ENCODE assay signal across 7 cellular contexts in the genomic region with DNA sequence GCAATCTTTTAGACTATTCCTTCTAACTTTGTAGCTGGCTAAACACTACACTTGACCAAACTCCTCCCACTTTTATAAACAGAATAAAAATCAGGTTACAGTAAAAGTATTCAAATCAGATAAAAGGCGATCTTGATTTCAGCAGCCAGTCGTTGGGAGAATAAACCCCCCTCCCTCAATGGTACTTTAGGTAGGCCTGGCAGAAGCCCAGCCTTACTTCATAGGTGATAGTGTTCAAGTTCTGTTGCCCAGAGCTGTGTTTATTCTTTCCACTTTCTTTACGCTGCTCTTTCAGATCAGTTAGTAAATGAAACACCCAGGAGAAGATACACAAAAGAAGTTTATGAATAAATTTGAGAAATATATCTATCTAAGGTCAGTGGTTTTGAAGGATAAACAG. TPM values are rescaled to one million over a fixed set of nuclear protein-coding genes. Genes with fewer than 3 reads are reported as not detected.
A peak's percentile ranks its signal among the peaks of the same experiment; 100 is the strongest.
DNase-seq lines count a peak whose midpoint lies in the region; ATAC-seq, FAIRE-seq and TF ChIP-seq lines count a peak whose summit lies in the region.
"Not testable (repeated sequence)": the region's sequence is repeated elsewhere in the genome, so short reads cannot be mapped to it uniquely, and the experiment has no call there.

No MANE protein-coding gene starts in this region.

- H3K4me2 ChIP-seq in A549; mesenchymal stem cell (ENCODE audit: low read length, poor library complexity, severe bottlenecking); parathyroid adenoma (ENCODE audit: low read length): not testable (repeated sequence)

- not testable (repeated sequence) for H3K14ac ChIP-seq in mesenchymal stem cell (ENCODE audit: low read length in 2 of 2)

- TF ChIP-seq CTCF in A549 (IDR thresholded peaks at IDR 0.05); HEK293 (tag by site-specific recombination; IDR thresholded peaks at IDR 0.05); choroid plexus epithelial cell (conservative IDR thresholded peaks at IDR 0.05; ENCODE audit: low read depth, low read length); left lung (IDR thresholded peaks at IDR 0.05); parathyroid adenoma (IDR thresholded peaks at IDR 0.05); upper lobe of left lung (IDR thresholded peaks at IDR 0.05): not testable (repeated sequence)

- not testable (repeated sequence) for H3K27me3 ChIP-seq in left lung; mesenchymal stem cell (ENCODE audit: control insufficient read depth in 1 of 2, insufficient read depth in 1 of 2, low read length in 2 of 2); parathyroid adenoma (ENCODE audit: control insufficient read depth, insufficient read depth, low read length); upper lobe of left lung

- H3K9me3 ChIP-seq in A549; HEK293 (ENCODE audit: control insufficient read depth, insufficient read depth, low read depth, low read length); left lung; mesenchymal stem cell (ENCODE audit: control insufficient read depth, low read length); parathyroid adenoma (ENCODE audit: control insufficient read depth, low read length); upper lobe of left lung: not testable (repeated sequence)

- not testable (repeated sequence) for H3K18ac ChIP-seq in mesenchymal stem cell (ENCODE audit: low read depth in 1 of 2, low read length in 2 of 2)

- WGBS in A549 (ENCODE audit: missing lambda C conversion rate): 59% methylated on average over 3 of the region's 3 CpGs
- WGBS in mesenchymal stem cell: 58% methylated on average over 2 of the region's 3 CpGs
- WGBS in upper lobe of left lung, 2 donors: 28 to 35% methylated on average over 3 of the region's 3 CpGs

- not testable (repeated sequence) for H3K4me3 ChIP-seq in A549; HEK293 (ENCODE audit: low read depth, low read length); choroid plexus epithelial cell (ENCODE audit: low read depth, low read length); left lung; mesenchymal stem cell (ENCODE audit: insufficient read depth in 1 of 2, low read depth in 1 of 2, low read length in 2 of 2); parathyroid adenoma (ENCODE audit: low read depth, low read length); upper lobe of left lung

- peak; percentile 59 for FAIRE-seq in A549 (lab: Jason Lieb, UNC)

- not testable (repeated sequence) for H2BK12ac ChIP-seq in mesenchymal stem cell (ENCODE audit: low read length in 2 of 2)

- not testable (repeated sequence) for H2BK120ac ChIP-seq in mesenchymal stem cell (ENCODE audit: low read depth, low read length)

- not testable (repeated sequence) for H3K23ac ChIP-seq in mesenchymal stem cell (ENCODE audit: low read length in 2 of 2)

- H3K27ac ChIP-seq in A549; HEK293 (ENCODE audit: extremely low read depth, low read depth, low read length); mesenchymal stem cell (ENCODE audit: low read length, poor library complexity, severe bottlenecking); parathyroid adenoma: not testable (repeated sequence)
- peak overlapping the region in 1 of 2 donors; percentile 18 for H3K27ac ChIP-seq in left lung
- peak overlapping the region in 3 of 4 donors; percentile 21 to 46 (median 44) for H3K27ac ChIP-seq in upper lobe of left lung

- H3K9ac ChIP-seq in mesenchymal stem cell (ENCODE audit: low read length); parathyroid adenoma: not testable (repeated sequence)

- TF ChIP-seq POLR2A in A549 (IDR thresholded peaks at IDR 0.05; ENCODE audit: low read length); upper lobe of left lung (IDR thresholded peaks at IDR 0.05): not testable (repeated sequence)

- H4K91ac ChIP-seq in mesenchymal stem cell (ENCODE audit: low read length): not testable (repeated sequence)

- ATAC-seq in A549; upper lobe of left lung (ENCODE audit: low FRiP score in 2 of 2): not testable (repeated sequence)
- peak; percentile 63 for ATAC-seq in left lung

- POLR2A ChIA-PET in A549 (lab: Yijun Ruan, JAX); HEK293 (lab: Yijun Ruan, JAX): not testable (repeated sequence)

- not testable (repeated sequence) for DNase-seq in A549 (ENCODE audit: low read depth in 1 of 2, low spot score in 1 of 2); left lung; mesenchymal stem cell; upper lobe of left lung
- peak; percentile 13 for DNase-seq in choroid plexus epithelial cell (ENCODE audit: low read depth)

- not testable (repeated sequence) for TF ChIP-seq EP300 in A549 (IDR thresholded peaks at IDR 0.05); upper lobe of left lung (IDR thresholded peaks at IDR 0.05)

- H3K79me2 ChIP-seq in parathyroid adenoma: not testable (repeated sequence)

- TF ChIP-seq RAD21 in A549 (conservative IDR thresholded peaks at IDR 0.05 in 1 of 2, IDR thresholded peaks at IDR 0.05 in 1 of 2): not testable (repeated sequence)

- H2BK5ac ChIP-seq in mesenchymal stem cell (ENCODE audit: low read depth, low read length, poor library complexity, severe bottlenecking): not testable (repeated sequence)

- H2BK15ac ChIP-seq in mesenchymal stem cell (ENCODE audit: low read depth, poor library complexity, severe bottlenecking): not testable (repeated sequence)

- intact Hi-C loops in left lung (cut with DNase I): not testable (repeated sequence)

- H2AK5ac ChIP-seq in mesenchymal stem cell (ENCODE audit: low read length, severe bottlenecking): not testable (repeated sequence)

- H3K79me1 ChIP-seq in mesenchymal stem cell (replicated peaks; ENCODE audit: low read length, poor library complexity, severe bottlenecking): not testable (repeated sequence)

- CTCF ChIA-PET in A549 (lab: Yijun Ruan, JAX): interaction anchor here (0.7 to 0.8 kb wide), 2 partner anchors 15 to 44 kb away, joined by 3 to 4 read pairs; no protein-coding TSS in a partner anchor
- CTCF ChIA-PET in HEK293 (lab: Yijun Ruan, JAX): interaction anchor here (0.6 kb wide), 2 partner anchors 472 to 646 kb away, joined by 4 read pairs; no protein-coding TSS in a partner anchor

- H3K4me1 ChIP-seq in A549; HEK293 (ENCODE audit: control insufficient read depth, insufficient read depth, low read length); mesenchymal stem cell (ENCODE audit: control insufficient read depth, insufficient read depth, low read depth, low read length); parathyroid adenoma: not testable (repeated sequence)
- H3K4me1 ChIP-seq in left lung (peaks cover 0 to 14% of the 10 kb centered on the region in 2 donors), upper lobe of left lung (peaks cover 7 to 22% (median 18%) of the 10 kb centered on the region in 4 donors)

- not testable (repeated sequence) for H4K8ac ChIP-seq in mesenchymal stem cell (ENCODE audit: low read length)

- H3K4ac ChIP-seq in mesenchymal stem cell (ENCODE audit: low read depth in 1 of 2, low read length in 2 of 2): not testable (repeated sequence)

- H2AFZ ChIP-seq in mesenchymal stem cell (ENCODE audit: low read depth, low read length): peak overlapping the region; percentile 1
- H2AFZ ChIP-seq in parathyroid adenoma: peak overlapping the region; percentile 38

- H3K36me3 ChIP-seq in HEK293 (ENCODE audit: control insufficient read depth in 2 of 2, insufficient read depth in 1 of 2, low read length in 2 of 2); left lung; mesenchymal stem cell (ENCODE audit: control insufficient read depth in 1 of 2, insufficient read depth in 2 of 2, low read depth in 1 of 2, low read length in 2 of 2); parathyroid adenoma (ENCODE audit: control insufficient read depth, insufficient read depth, low read length); upper lobe of left lung: not testable (repeated sequence)

RNA-seq across cellular contexts. Expression of a gene that starts 46.3 kb away (rescaled TPM):
- polyA plus RNA-seq in A549 (2011; rRNA removed): 32.3 and 38.5 TPM in 2 replicates
- polyA plus RNA-seq in A549 (2012; cell fraction: cytosol; rRNA removed): 45.4 and 48.7 TPM in 2 replicates
- polyA plus RNA-seq in A549 (2012; cell fraction: nucleus; rRNA removed): 163 and 173 TPM in 2 replicates
- 28.6 to 32.3 TPM (median 32.1 TPM) in 3 replicates for polyA plus RNA-seq in A549 (2017; fragmentation: RNase III; extraction: RNeasy Plus Mini Kit Qiagen cat#74134 plus additional on column Dnase treatment)
- 47.5 and 57.5 TPM in 2 replicates for polyA minus RNA-seq in A549 (2011; rRNA and poly(A)+ RNA removed)
- 10 to 100 TPM; 54.7 to 71.5 TPM for total RNA-seq in left lung
- 26.6 TPM for polyA plus RNA-seq in mesenchymal stem cell (2013, experiment 1 of 2)
- polyA plus RNA-seq in mesenchymal stem cell (2013, experiment 2 of 2): 26.9 TPM
- 10 to 100 TPM; 47.7 to 91.4 (median 66.8) TPM for total RNA-seq in upper lobe of left lung

RNA-seq across cellular contexts. Expression of a gene that starts 47.3 kb away (rescaled TPM):
- polyA plus RNA-seq in A549 (2011; rRNA removed): 19.6 and 20.2 TPM in 2 replicates
- 25.3 and 31.8 TPM in 2 replicates for polyA plus RNA-seq in A549 (2012; cell fraction: cytosol; rRNA removed)
- 62.7 and 71.5 TPM in 2 replicates for polyA plus RNA-seq in A549 (2012; cell fraction: nucleus; rRNA removed)
- polyA plus RNA-seq in A549 (2017; fragmentation: RNase III; extraction: RNeasy Plus Mini Kit Qiagen cat#74134 plus additional on column Dnase treatment): 21.1 to 26.5 TPM (median 23.4 TPM) in 3 replicates
- polyA minus RNA-seq in A549 (2011; rRNA and poly(A)+ RNA removed): 21.6 and 22.2 TPM in 2 replicates
- 10 to 100 TPM; 49.0 to 50.6 TPM for total RNA-seq in left lung
- 18.9 TPM for polyA plus RNA-seq in mesenchymal stem cell (2013, experiment 1 of 2)
- 18.4 TPM for polyA plus RNA-seq in mesenchymal stem cell (2013, experiment 2 of 2)
- 100 to 1,000 TPM in 1 of 6 donors, 10 to 100 TPM in 5; 45.5 to 101 (median 67.6) TPM for total RNA-seq in upper lobe of left lung
